8 cellular contexts compared by ENCODE assay signal in genomic region chr7:100080895-100081534, GRCh38. TPM values are rescaled to one million over a fixed set of nuclear protein-coding genes. Genes with fewer than 3 reads are reported as not detected.
DNase-seq lines count a peak whose midpoint lies in the region; ATAC-seq lines count a peak whose summit lies in the region.

No MANE protein-coding gene starts in this region.

- peak overlapping the region; percentile 96 for H3K4me3 ChIP-seq in iPS DF 6.9 (ENCODE audit: low read length)

- no peaks in the 10 kb centered on the region for H3K27me3 ChIP-seq in iPS DF 6.9 (ENCODE audit: control insufficient read depth, insufficient read depth, low read length)

- no peaks in the 10 kb centered on the region for H3K9me3 ChIP-seq in iPS DF 6.9 (ENCODE audit: control insufficient read depth, insufficient read depth, low read length)

- peak overlapping the region; percentile 83 for H3K4me3 Mint-ChIP-seq in activated CD4-positive, alpha-beta memory T cell treated with anti-CD3 and anti-CD28 coated beads for 36 hours
- H3K4me3 Mint-ChIP-seq in stimulated activated effector memory CD8-positive, alpha-beta T cell treated with anti-CD3 and anti-CD28 coated beads, Interleukin-12 subunit alpha, Interleukin-12 subunit beta, amount 100 ng/mL, for 72 hours = peak overlapping the region; percentile 83

- H3K4me1 Mint-ChIP-seq in activated CD4-positive, alpha-beta memory T cell treated with anti-CD3 and anti-CD28 coated beads for 36 hours (ENCODE audit: low read depth) = peaks cover 29% of the 10 kb centered on the region
- peaks cover 38% of the 10 kb centered on the region for H3K4me1 Mint-ChIP-seq in stimulated activated effector memory CD8-positive, alpha-beta T cell treated with anti-CD3 and anti-CD28 coated beads, Interleukin-12 subunit alpha, Interleukin-12 subunit beta, amount 100 ng/mL, for 72 hours

- no CpG with 5 or more reads among the region's 34 CpGs for WGBS in iPS DF 6.9 (ENCODE audit: insufficient coverage, insufficient read length)

- DNase-seq in DMS153 treated with DMSO at 0.1 percent for 48 hours (lab: John Stamatoyannopoulos, UW; ENCODE audit: unreplicated experiment) (peak; percentile 8), iPS DF 6.9 (ENCODE audit: low read depth, low spot score) (no peak), A172 (ENCODE audit: low spot score) (no peak)
- DNase-seq in activated CD4-positive, alpha-beta memory T cell treated with anti-CD3 and anti-CD28 coated beads for 36 hours = peak; percentile 17
- DNase-seq in stimulated activated effector memory CD8-positive, alpha-beta T cell treated with anti-CD3 and anti-CD28 coated beads, Interleukin-12 subunit alpha, Interleukin-12 subunit beta, amount 100 ng/mL, for 72 hours (ENCODE audit: low spot score in 2 of 2) = no peak

- CTCF ChIA-PET in activated CD4-positive, alpha-beta memory T cell treated with anti-CD3 and anti-CD28 coated beads for 36 hours (lab: Charles Lee) = interaction anchor here (0.6 to 1.9 kb wide), 6 partner anchors 9 to 624 kb away, joined by 3 to 5 read pairs (median 3); partner anchors contain the start of gene TRIM4

- H3K27ac ChIP-seq in iPS DF 6.9 (ENCODE audit: low read length) = no peak overlapping the region

- intact Hi-C loops in activated CD4-positive, alpha-beta memory T cell treated with anti-CD3 and anti-CD28 coated beads for 36 hours (cut with micrococcal nuclease) = loop anchor here (1.0 to 10.0 kb wide), 7 partner anchors 20 to 576 kb away; partner anchors contain the start of genes AP4M1, MCM7, TRIM4 and ZKSCAN1

- peaks cover 13% of the 10 kb centered on the region; the same call in 1 of the 2 replicates for H3K36me3 ChIP-seq in iPS DF 6.9 (ENCODE audit: control insufficient read depth, insufficient read depth, low read length)

- H3K27ac Mint-ChIP-seq in activated CD4-positive, alpha-beta memory T cell treated with anti-CD3 and anti-CD28 coated beads for 36 hours = peak overlapping the region; percentile 73
- peak overlapping the region; percentile 95 for H3K27ac Mint-ChIP-seq in stimulated activated effector memory CD8-positive, alpha-beta T cell treated with anti-CD3 and anti-CD28 coated beads, Interleukin-12 subunit alpha, Interleukin-12 subunit beta, amount 100 ng/mL, for 72 hours

- H3K9me3 Mint-ChIP-seq in activated CD4-positive, alpha-beta memory T cell treated with anti-CD3 and anti-CD28 coated beads for 36 hours = no peaks in the 10 kb centered on the region
- H3K9me3 Mint-ChIP-seq in stimulated activated effector memory CD8-positive, alpha-beta T cell treated with anti-CD3 and anti-CD28 coated beads, Interleukin-12 subunit alpha, Interleukin-12 subunit beta, amount 100 ng/mL, for 72 hours = no peaks in the 10 kb centered on the region

- no peaks in the 10 kb centered on the region for H3K27me3 Mint-ChIP-seq in activated CD4-positive, alpha-beta memory T cell treated with anti-CD3 and anti-CD28 coated beads for 36 hours

- H3K36me3 Mint-ChIP-seq in activated CD4-positive, alpha-beta memory T cell treated with anti-CD3 and anti-CD28 coated beads for 36 hours = peaks cover 22% of the 10 kb centered on the region
- H3K36me3 Mint-ChIP-seq in stimulated activated effector memory CD8-positive, alpha-beta T cell treated with anti-CD3 and anti-CD28 coated beads, Interleukin-12 subunit alpha, Interleukin-12 subunit beta, amount 100 ng/mL, for 72 hours = peaks cover 76% of the 10 kb centered on the region

- peaks cover 3% of the 10 kb centered on the region; the same call in 1 of the 2 replicates for H3K4me1 ChIP-seq in iPS DF 6.9 (ENCODE audit: control insufficient read depth, insufficient read depth, low read length)

- ATAC-seq in HG02943 (IDR thresholded peaks at IDR 0.05; ENCODE audit: low read depth, unreplicated experiment) (peak; percentile 5), HG03196 (IDR thresholded peaks at IDR 0.05; ENCODE audit: unreplicated experiment) (no peak), HG03039 (IDR thresholded peaks at IDR 0.05; ENCODE audit: unreplicated experiment) (no peak)
- ATAC-seq in stimulated activated effector memory CD8-positive, alpha-beta T cell treated with anti-CD3 and anti-CD28 coated beads, Interleukin-12 subunit alpha, Interleukin-12 subunit beta, amount 100 ng/mL, for 72 hours = no peak

- POLR2A ChIA-PET in activated CD4-positive, alpha-beta memory T cell treated with anti-CD3 and anti-CD28 coated beads for 36 hours (lab: Charles Lee) = interaction anchor here (0.8 kb wide), 1 partner anchor 9 kb away, joined by 3 read pairs; no protein-coding TSS in a partner anchor

RNA-seq across cellular contexts. Expression of gene ZNF3, which starts 0.5 kb away (rescaled TPM):
- total RNA-seq in activated CD4-positive, alpha-beta memory T cell treated with anti-CD3 and anti-CD28 coated beads for 36 hours = 10 to 100 TPM; 18.0 to 18.6 TPM
- 23.0 and 26.2 TPM in 2 replicates for total RNA-seq in A172 (2014; rRNA removed; shearing (Covaris generic))

RNA-seq across cellular contexts. Expression of gene COPS6, which starts 7.8 kb away (rescaled TPM):
- total RNA-seq in activated CD4-positive, alpha-beta memory T cell treated with anti-CD3 and anti-CD28 coated beads for 36 hours = 10 to 100 TPM; 93.1 to 98.2 TPM
- total RNA-seq in A172 (2014; rRNA removed; shearing (Covaris generic)) = 70.3 and 74.6 TPM in 2 replicates

RNA-seq across cellular contexts. Expression of gene MCM7, which starts 20.2 kb away (rescaled TPM):
- total RNA-seq in activated CD4-positive, alpha-beta memory T cell treated with anti-CD3 and anti-CD28 coated beads for 36 hours = 100 to 1,000 TPM; 393 to 398 TPM
- total RNA-seq in A172 (2014; rRNA removed; shearing (Covaris generic)) = 215 and 227 TPM in 2 replicates

RNA-seq across cellular contexts. Expression of gene AP4M1, which starts 20.4 kb away (rescaled TPM):
- total RNA-seq in activated CD4-positive, alpha-beta memory T cell treated with anti-CD3 and anti-CD28 coated beads for 36 hours = 10 to 100 TPM; 11.3 to 12.2 TPM
- total RNA-seq in A172 (2014; rRNA removed; shearing (Covaris generic)) = 28.6 and 66.9 TPM in 2 replicates

RNA-seq across cellular contexts. Expression of gene ZSCAN21, which starts 31.4 kb away (rescaled TPM):
- total RNA-seq in activated CD4-positive, alpha-beta memory T cell treated with anti-CD3 and anti-CD28 coated beads for 36 hours = 1 to 10 TPM; 6.2 TPM
- 11.2 and 14.3 TPM in 2 replicates for total RNA-seq in A172 (2014; rRNA removed; shearing (Covaris generic))

Comparison
In these comparisons a context has a peak if more than half of its experiments do, and no peak if none do; other contexts are left out.
1. DNase-seq: peak in DMS153 treated with DMSO at 0.1 percent for 48 hours (single experiment) and activated CD4-positive, alpha-beta memory T cell treated with anti-CD3 and anti-CD28 coated beads for 36 hours (single experiment); none in iPS DF 6.9 (single experiment), stimulated activated effector memory CD8-positive, alpha-beta T cell treated with anti-CD3 and anti-CD28 coated beads, Interleukin-12 subunit alpha, Interleukin-12 subunit beta, amount 100 ng/mL, for 72 hours (0 of 2) and A172 (single experiment).